7 cellular contexts compared by ENCODE assay signal in genomic region chr1:211407749-211408148, GRCh38.
DNase-seq lines count a peak whose midpoint lies in the region; ATAC-seq and TF ChIP-seq lines count a peak whose summit lies in the region.
"Not testable (repeated sequence)": the region's sequence is repeated elsewhere in the genome, so short reads cannot be mapped to it uniquely, and the experiment has no call there.

No MANE protein-coding gene starts in this region.

- not testable (repeated sequence) for H3K9me2 ChIP-seq in GM23338 (ENCODE audit: insufficient read depth)

- H3K4me1 ChIP-seq in BLaER1 treated with 17β-estradiol and CSF1 and Interleukin-3, amounts not matched to agents 10 nM and 100 nM, result peaks cover 0 to 12% (median 5%) of the 10 kb centered on the region in 10 experiments; a peak in 8 of 20 replicates
- not testable (repeated sequence) for H3K4me1 ChIP-seq in GM23338 (ENCODE audit: insufficient read depth)

- peak overlapping the region in 8 of 11 experiments; percentile 13 to 66 (median 52); a peak in 9 of 22 replicates for H3K9ac ChIP-seq in BLaER1 treated with 17β-estradiol and CSF1 and Interleukin-3, amounts not matched to agents 10 nM and 100 nM

- H3K27me3 ChIP-seq in BLaER1 treated with 17β-estradiol and CSF1 and Interleukin-3, amounts not matched to agents 10 nM and 100 nM; GM23338 (ENCODE audit: insufficient read depth): not testable (repeated sequence)

- H3K4me3 ChIP-seq in BLaER1 treated with 17β-estradiol and CSF1 and Interleukin-3, amounts not matched to agents 10 nM and 100 nM, result peak overlapping the region; percentile 8 to 59 (median 40); a peak in 14 of 20 replicates
- not testable (repeated sequence) for H3K4me3 ChIP-seq in GM23338

- H3K27ac Mint-ChIP-seq in GM23338; activated CD4-positive, alpha-beta T cell treated with anti-CD3 and anti-CD28 coated beads, Interleukin-2, amount 10 ng/mL, durations not matched to agents 7 days and 5 days; activated naive CD4-positive, alpha-beta T cell treated with anti-CD3 and anti-CD28 coated beads, Interleukin-2, amount 10 ng/mL, durations not matched to agents 7 days and 5 days: not testable (repeated sequence)
- H3K27ac Mint-ChIP-seq in effector memory CD8-positive, alpha-beta T cell, result peak overlapping the region; percentile 51 to 62
- peak overlapping the region in 3 of 10 donors; percentile 65 to 67 (median 65) for H3K27ac Mint-ChIP-seq in naive thymus-derived CD8-positive, alpha-beta T cell

- CTCF ChIA-PET in activated CD4-positive, alpha-beta T cell treated with anti-CD3 and anti-CD28 coated beads, Interleukin-2, amount 10 ng/mL, durations not matched to agents 7 days and 5 days (lab: Charles Lee), result interaction anchor here (0.8 to 1.9 kb wide), 4 partner anchors 8 to 80 kb away, joined by 3 to 5 read pairs (median 3); no protein-coding TSS in a partner anchor
- CTCF ChIA-PET in activated naive CD4-positive, alpha-beta T cell treated with anti-CD3 and anti-CD28 coated beads, Interleukin-2, amount 10 ng/mL, durations not matched to agents 7 days and 5 days (lab: Charles Lee), result not testable (repeated sequence)

- not testable (repeated sequence) for H4K20me1 ChIP-seq in BLaER1 treated with 17β-estradiol and CSF1 and Interleukin-3, amounts not matched to agents 10 nM and 100 nM; GM23338 (replicated peaks; ENCODE audit: insufficient read depth)

- TF ChIP-seq CTCF in GM23338 (conservative IDR thresholded peaks at IDR 0.05; ENCODE audit: low read depth in 2 of 2), result not testable (repeated sequence)

- H3K27me3 Mint-ChIP-seq in GM23338 (ENCODE audit: insufficient read depth, low read depth, poor library complexity); activated CD4-positive, alpha-beta T cell treated with anti-CD3 and anti-CD28 coated beads, Interleukin-2, amount 10 ng/mL, durations not matched to agents 7 days and 5 days; activated naive CD4-positive, alpha-beta T cell treated with anti-CD3 and anti-CD28 coated beads, Interleukin-2, amount 10 ng/mL, durations not matched to agents 7 days and 5 days; effector memory CD8-positive, alpha-beta T cell; naive thymus-derived CD8-positive, alpha-beta T cell: not testable (repeated sequence)

- not testable (repeated sequence) for ATAC-seq in GM23338; effector memory CD8-positive, alpha-beta T cell (replicated peaks); naive thymus-derived CD8-positive, alpha-beta T cell

- H3K4me2 ChIP-seq in BLaER1 treated with 17β-estradiol and CSF1 and Interleukin-3, amounts not matched to agents 10 nM and 100 nM, result peak overlapping the region; percentile 34 to 76 (median 63)
- H3K4me2 ChIP-seq in GM23338, result not testable (repeated sequence)

- H3K79me2 ChIP-seq in GM23338 (replicated peaks; ENCODE audit: insufficient read depth), result peaks cover 37% of the 10 kb centered on the region

- not testable (repeated sequence) for H3K36me3 ChIP-seq in BLaER1 treated with 17β-estradiol and CSF1 and Interleukin-3, amounts not matched to agents 10 nM and 100 nM; GM23338 (ENCODE audit: insufficient read depth)

- not testable (repeated sequence) for H3K4me3 Mint-ChIP-seq in GM23338; activated CD4-positive, alpha-beta T cell treated with anti-CD3 and anti-CD28 coated beads, Interleukin-2, amount 10 ng/mL, durations not matched to agents 7 days and 5 days; activated naive CD4-positive, alpha-beta T cell treated with anti-CD3 and anti-CD28 coated beads, Interleukin-2, amount 10 ng/mL, durations not matched to agents 7 days and 5 days
- H3K4me3 Mint-ChIP-seq in effector memory CD8-positive, alpha-beta T cell, result peak overlapping the region; percentile 64 to 70
- peak overlapping the region in 6 of 10 donors; percentile 2 to 72 (median 44) for H3K4me3 Mint-ChIP-seq in naive thymus-derived CD8-positive, alpha-beta T cell

- not testable (repeated sequence) for H2AFZ ChIP-seq in GM23338

- peaks cover 74% of the 10 kb centered on the region for H3K9me3 Mint-ChIP-seq in GM23338
- H3K9me3 Mint-ChIP-seq in activated CD4-positive, alpha-beta T cell treated with anti-CD3 and anti-CD28 coated beads, Interleukin-2, amount 10 ng/mL, durations not matched to agents 7 days and 5 days, result peaks cover 23% of the 10 kb centered on the region
- H3K9me3 Mint-ChIP-seq in activated naive CD4-positive, alpha-beta T cell treated with anti-CD3 and anti-CD28 coated beads, Interleukin-2, amount 10 ng/mL, durations not matched to agents 7 days and 5 days, result peaks cover 34% of the 10 kb centered on the region
- H3K9me3 Mint-ChIP-seq in effector memory CD8-positive, alpha-beta T cell, result not testable (repeated sequence)
- H3K9me3 Mint-ChIP-seq in naive thymus-derived CD8-positive, alpha-beta T cell, result peaks cover 0 to 34% (median 9%) of the 10 kb centered on the region in 9 donors

- peak; percentile 6 for DNase-seq in GM23338 (ENCODE audit: low spot score)
- peak; percentile 22 for DNase-seq in NK-92 treated with Interleukin-12 subunit alpha and Interleukin-12 subunit beta, amount 100 ng/mL, for 24 hours (lab: John Stamatoyannopoulos, UW)
- peak; percentile 29 for DNase-seq in activated CD4-positive, alpha-beta T cell treated with anti-CD3 and anti-CD28 coated beads, Interleukin-2, amount 10 ng/mL, durations not matched to agents 7 days and 5 days
- peak; percentile 47 for DNase-seq in activated naive CD4-positive, alpha-beta T cell treated with anti-CD3 and anti-CD28 coated beads, Interleukin-2, amount 10 ng/mL, durations not matched to agents 7 days and 5 days
- peak in 1 of 3 experiments; percentile 3 for DNase-seq in effector memory CD8-positive, alpha-beta T cell
- peak in 5 of 10 donors; percentile 24 to 71 (median 32) for DNase-seq in naive thymus-derived CD8-positive, alpha-beta T cell

- H3K36me3 Mint-ChIP-seq in GM23338 (ENCODE audit: low read depth), result peaks cover 88% of the 10 kb centered on the region
- peaks cover 38% of the 10 kb centered on the region for H3K36me3 Mint-ChIP-seq in activated CD4-positive, alpha-beta T cell treated with anti-CD3 and anti-CD28 coated beads, Interleukin-2, amount 10 ng/mL, durations not matched to agents 7 days and 5 days (ENCODE audit: low read depth)
- peaks cover 36% of the 10 kb centered on the region for H3K36me3 Mint-ChIP-seq in activated naive CD4-positive, alpha-beta T cell treated with anti-CD3 and anti-CD28 coated beads, Interleukin-2, amount 10 ng/mL, durations not matched to agents 7 days and 5 days
- not testable (repeated sequence) for H3K36me3 Mint-ChIP-seq in effector memory CD8-positive, alpha-beta T cell (ENCODE audit: insufficient read depth)
- H3K36me3 Mint-ChIP-seq in naive thymus-derived CD8-positive, alpha-beta T cell, result peaks cover 16 to 44% (median 22%) of the 10 kb centered on the region in 3 donors

- POLR2A ChIA-PET in activated CD4-positive, alpha-beta T cell treated with anti-CD3 and anti-CD28 coated beads, Interleukin-2, amount 10 ng/mL, durations not matched to agents 7 days and 5 days (lab: Charles Lee), result not testable (repeated sequence)
- POLR2A ChIA-PET in naive thymus-derived CD8-positive, alpha-beta T cell (lab: Charles Lee), result interaction anchor here (0.7 to 0.8 kb wide), 2 partner anchors 24 to 80 kb away, joined by 3 to 4 read pairs; no protein-coding TSS in a partner anchor

- not testable (repeated sequence) for H3F3A ChIP-seq in GM23338 (replicated peaks; ENCODE audit: low read depth)

- not testable (repeated sequence) for H3K4me1 Mint-ChIP-seq in GM23338
- peaks cover 18% of the 10 kb centered on the region for H3K4me1 Mint-ChIP-seq in activated CD4-positive, alpha-beta T cell treated with anti-CD3 and anti-CD28 coated beads, Interleukin-2, amount 10 ng/mL, durations not matched to agents 7 days and 5 days
- peaks cover 16% of the 10 kb centered on the region for H3K4me1 Mint-ChIP-seq in activated naive CD4-positive, alpha-beta T cell treated with anti-CD3 and anti-CD28 coated beads, Interleukin-2, amount 10 ng/mL, durations not matched to agents 7 days and 5 days
- H3K4me1 Mint-ChIP-seq in effector memory CD8-positive, alpha-beta T cell (ENCODE audit: low read depth in 2 of 2), result peaks cover 13 to 19% of the 10 kb centered on the region in 2 donors
- H3K4me1 Mint-ChIP-seq in naive thymus-derived CD8-positive, alpha-beta T cell, result peaks cover 11 to 22% (median 17%) of the 10 kb centered on the region in 4 donors

- peaks cover 7 to 38% (median 26%) of the 10 kb centered on the region in 11 experiments; a peak in 21 of 22 replicates for H3K9me3 ChIP-seq in BLaER1 treated with 17β-estradiol and CSF1 and Interleukin-3, amounts not matched to agents 10 nM and 100 nM (replicated peaks in 1 of 11)

- H3K27ac ChIP-seq in BLaER1 treated with 17β-estradiol and CSF1 and Interleukin-3, amounts not matched to agents 10 nM and 100 nM, result peak overlapping the region in 9 of 11 experiments; percentile 41 to 70 (median 59); a peak in 17 of 22 replicates
- H3K27ac ChIP-seq in GM23338 (ENCODE audit: low read depth), result not testable (repeated sequence)
